Comparison of ENCODE assay signal across 9 cellular contexts in genomic region chr2:241309684-241310117, GRCh38. TPM values are rescaled to one million over a fixed set of nuclear protein-coding genes. Genes with fewer than 3 reads are reported as not detected.
DNase-seq lines count a peak whose midpoint lies in the region; ATAC-seq, FAIRE-seq and TF ChIP-seq lines count a peak whose summit lies in the region.
"Had no signal": no experiment of that assay in that cellular context is flagged by ENCODE, and none has a peak within 500 bp of the region (broad histone marks: within the 10 kb centered on the region; RNA-seq: fewer than 3 reads in every experiment).

No MANE protein-coding gene starts in this region.

- H2AFZ ChIP-seq in SU-DHL-6 (ENCODE audit: low read depth, low read length, severe bottlenecking), result no peak overlapping the region

- peak; percentile 66 for DNase-seq in GM12864 (ENCODE audit: low read depth)
- DNase-seq in activated naive CD8-positive, alpha-beta T cell treated with anti-CD3 and anti-CD28 coated beads, Interleukin-2, amount 50 U/mL, for 16 hours (ENCODE audit: low read depth, low spot score), result peak; percentile 13
- DNase-seq in uterus, result no peak
- no peak for DNase-seq in frontal cortex (ENCODE audit: low spot score in 2 of 2)
- DNase-seq in HAP-1 (ENCODE audit: low spot score in 2 of 2), result no peak
- DNase-seq: left cardiac atrium had no signal

- intact Hi-C loops in uterus (cut with DNase I; ENCODE audit: low total_unique reads), result no loop called here

- H3K4me1 ChIP-seq in neutrophil (ENCODE audit: control insufficient read depth in 1 of 2, insufficient read depth in 1 of 2, low read depth in 1 of 2, low read length in 1 of 2) (peaks cover 27 to 37% of the 10 kb centered on the region in 2 experiments), uterus (peaks cover 3 to 10% of the 10 kb centered on the region in 2 donors), HAP-1 (peaks cover 14% of the 10 kb centered on the region; the same call in 1 of the 2 replicates)

- no peak for FAIRE-seq in frontal cortex (lab: Jason Lieb, UNC)

- H3F3A ChIP-seq in SU-DHL-6 (ENCODE audit: insufficient read depth), result peaks cover 21% of the 10 kb centered on the region; the same call in 1 of the 2 replicates

- H3K27ac ChIP-seq in SU-DHL-6 (ENCODE audit: low read depth, low read length) (peak overlapping the region; percentile 39), neutrophil (peak overlapping the region; percentile 78), uterus (no peak overlapping the region)

- in situ Hi-C loops in HAP-1 (cut with MboI; ENCODE audit: low sequenced_read_pairs), result no loop called here

- TF ChIP-seq CTCF in GM12864 (IDR thresholded peaks at IDR 0.05; ENCODE audit: low read depth, low read length, missing control alignments), result no peak
- TF ChIP-seq CTCF in SU-DHL-6 (IDR thresholded peaks at IDR 0.05; ENCODE audit: insufficient read depth, low read length, poor library complexity, severe bottlenecking), result no peak
- no peak for TF ChIP-seq CTCF in neutrophil (IDR thresholded peaks at IDR 0.05)
- no peak for TF ChIP-seq CTCF in uterus (IDR thresholded peaks at IDR 0.05)

- H3K4me2 ChIP-seq in SU-DHL-6 (ENCODE audit: low read depth, low read length, poor library complexity, severe bottlenecking), result peak overlapping the region; percentile 52

- peaks cover 5% of the 10 kb centered on the region; the same call in 1 of the 2 replicates for H4K20me1 ChIP-seq in SU-DHL-6 (ENCODE audit: low read depth, low read length)

- peak overlapping the region; percentile 19; the same call in 1 of the 2 replicates for H3K4me3 ChIP-seq in GM12864 (ENCODE audit: low read depth, low read length)
- H3K4me3 ChIP-seq in SU-DHL-6 (ENCODE audit: insufficient read depth, low read length, poor library complexity, severe bottlenecking), result no peak overlapping the region
- no peak overlapping the region for H3K4me3 ChIP-seq in neutrophil (ENCODE audit: low read depth in 1 of 2, low read length in 1 of 2)
- H3K4me3 ChIP-seq in uterus, result no peak overlapping the region
- H3K4me3 ChIP-seq in HAP-1, result no peak overlapping the region

- H3K9me2 ChIP-seq in SU-DHL-6 (replicated peaks; ENCODE audit: insufficient read depth, low read length), result no peaks in the 10 kb centered on the region

- peaks cover 100% of the 10 kb centered on the region for H3K79me2 ChIP-seq in SU-DHL-6 (ENCODE audit: insufficient read depth, low read length)

- H3K27me3 ChIP-seq in SU-DHL-6 (ENCODE audit: low read length), result no peaks in the 10 kb centered on the region
- no peaks in the 10 kb centered on the region for H3K27me3 ChIP-seq in neutrophil
- H3K27me3 ChIP-seq in uterus, result no peaks in the 10 kb centered on the region
- H3K27me3 ChIP-seq in HAP-1 (ENCODE audit: low read depth), result no peaks in the 10 kb centered on the region

- H3K36me3 ChIP-seq in SU-DHL-6 (ENCODE audit: low read length) (no peaks in the 10 kb centered on the region; the same call in 1 of the 2 replicates), neutrophil (no peaks in the 10 kb centered on the region), uterus (no peaks in the 10 kb centered on the region), HAP-1 (replicated peaks) (no peaks in the 10 kb centered on the region; the same call in 1 of the 2 replicates)

- peak; percentile 51 for ATAC-seq in HG02981 (IDR thresholded peaks at IDR 0.05; ENCODE audit: unreplicated experiment)

- no peak for TF ChIP-seq POLR2A in uterus (IDR thresholded peaks at IDR 0.05)

- H3K9ac ChIP-seq in SU-DHL-6 (ENCODE audit: low read length), result no peak overlapping the region; the same call in 1 of the 2 replicates

- H3K9me3 ChIP-seq in SU-DHL-6 (ENCODE audit: insufficient read depth, low read length) (no peaks in the 10 kb centered on the region), neutrophil (no peaks in the 10 kb centered on the region), uterus (no peaks in the 10 kb centered on the region), HAP-1 (no peaks in the 10 kb centered on the region)

RNA-seq across cellular contexts. Expression of gene HDLBP, which starts 5.8 kb away (rescaled TPM):
- 1,000 to 10,000 TPM in 1 of 4 donors, 100 to 1,000 TPM in 3; 226 to 1,465 (median 466) TPM for total RNA-seq in uterus
- total RNA-seq in frontal cortex, result 159 TPM

RNA-seq across cellular contexts. Expression of gene SEPTIN2, which starts 6.0 kb away (rescaled TPM):
- 100 to 1,000 TPM; 135 to 631 (median 268) TPM for total RNA-seq in uterus
- total RNA-seq in frontal cortex, result 207 TPM

RNA-seq across cellular contexts. Expression of gene FARP2, which starts 46.4 kb away (rescaled TPM):
- total RNA-seq in uterus (10 to 100 TPM; 20.0 to 92.0 (median 40.6) TPM), frontal cortex (37.1 TPM)

Comparison
In these comparisons a context has a peak if more than half of its experiments do, and no peak if none do; other contexts are left out.
1. DNase-seq: peak in GM12864 (single experiment) and activated naive CD8-positive, alpha-beta T cell treated with anti-CD3 and anti-CD28 coated beads, Interleukin-2, amount 50 U/mL, for 16 hours (single experiment); none in uterus (0 of 2), frontal cortex (0 of 2) and HAP-1 (0 of 2).
2. H3K27ac ChIP-seq: peak in SU-DHL-6 (single experiment) and neutrophil (single experiment); none in uterus (0 of 2).